Comparison of ENCODE assay signal across 27 cellular contexts in the genomic region with DNA sequence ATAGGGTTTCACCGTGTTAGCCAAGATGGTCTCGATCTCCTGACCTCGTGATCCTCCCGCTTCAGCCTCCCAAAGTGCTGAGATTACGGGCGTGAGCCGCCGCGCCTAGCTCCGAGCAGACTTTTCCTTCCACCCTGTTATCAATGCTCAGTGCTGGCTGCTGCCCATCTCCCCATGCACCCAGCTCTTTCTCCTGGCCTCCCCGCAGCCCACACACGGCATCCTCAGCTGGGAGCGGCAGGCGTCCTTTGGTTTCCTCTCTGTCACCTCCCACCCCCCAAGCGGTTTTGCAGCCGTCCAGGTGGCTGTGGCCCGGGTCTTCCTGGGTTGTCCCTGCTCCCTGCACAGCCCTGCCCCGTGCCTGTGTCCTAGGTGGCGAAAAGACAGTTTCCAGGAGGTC. TPM values are rescaled to one million over a fixed set of nuclear protein-coding genes. Genes with fewer than 3 reads are reported as not detected.
"Had no signal": no experiment of that assay in that cellular context is flagged by ENCODE, and none has a peak within 500 bp of the region (broad histone marks: within the 10 kb centered on the region; RNA-seq: fewer than 3 reads in every experiment).

No MANE protein-coding gene starts in this region.

- H3K4me1 ChIP-seq: Peyer's patch, SJSA1 had no signal

- H3K27ac ChIP-seq: brain microvascular endothelial cell, cardiac muscle cell, Peyer's patch, SJSA1 had no signal

- H3K27me3 ChIP-seq: brain microvascular endothelial cell, cardiac muscle cell, MG63, Peyer's patch, SJSA1 had no signal

- ATAC-seq: activated T-helper 17 cell treated with anti-CD3 and anti-CD28 coated beads, Interleukin-2, amount 50 U/mL, for 72 hours; SK-N-SH treated with all-trans-retinoic acid at 6 μM for 48 hours had no signal

- DNase-seq: activated B cell treated with CpG ODN at 0.5 μM for 24 hours; activated CD4-positive, alpha-beta memory T cell treated with anti-CD3 and anti-CD28 coated beads for 36 hours; activated CD4-positive, alpha-beta T cell treated with anti-CD3 and anti-CD28 coated beads for 1 hour; activated CD4-positive, alpha-beta T cell treated with anti-CD3 and anti-CD28 coated beads, Interleukin-2, amount 10 ng/mL, durations not matched to agents 7 days and 5 days; activated gamma-delta T cell; activated naive CD4-positive, alpha-beta T cell treated with anti-CD3 and anti-CD28 coated beads for 36 hours; activated T-cell treated with anti-CD3 and anti-CD28 coated beads for 4 hours; activated T-cell treated with anti-CD3 and anti-CD28 coated beads, Interleukin-2, amount 50 U/mL, for 48 hours; brain microvascular endothelial cell; MG63; MV-4-11; NCI-H1092 treated with DMSO at 0.1 percent for 48 hours; NCI-H1417 treated with DMSO at 0.1 percent for 48 hours; NCI-H1694; NCI-H2029; NCI-H345; NCI-H510A; NCI-H526 treated with DMSO at 0.1 percent for 48 hours; NCI-H82; NK-92 treated with Interleukin-12 subunit alpha and Interleukin-12 subunit beta, amount 100 ng/mL, for 24 hours; Peyer's patch; SHP77 had no signal

- H3K9me3 ChIP-seq: MG63, Peyer's patch, SJSA1 had no signal

- H3K4me3 ChIP-seq: cardiac muscle cell, MG63, Peyer's patch, SJSA1 had no signal

- H3K36me3 ChIP-seq: brain microvascular endothelial cell, cardiac muscle cell, MG63, Peyer's patch, SJSA1 had no signal

RNA-seq across cellular contexts. Expression of a gene that starts 52.0 kb away (rescaled TPM):
- total RNA-seq: activated B cell treated with CpG ODN at 0.5 μM for 24 hours; activated CD4-positive, alpha-beta memory T cell treated with anti-CD3 and anti-CD28 coated beads for 36 hours; activated CD4-positive, alpha-beta T cell treated with anti-CD3 and anti-CD28 coated beads, Interleukin-2, amount 10 ng/mL, durations not matched to agents 7 days and 5 days; activated CD8-positive, alpha-beta memory T cell treated with anti-CD3 and anti-CD28 coated beads for 36 hours; activated naive CD4-positive, alpha-beta T cell treated with anti-CD3 and anti-CD28 coated beads for 36 hours; activated T-helper 17 cell treated with anti-CD3 and anti-CD28 coated beads, Interleukin-2, amount 50 U/mL, for 72 hours; cardiac muscle cell; Peyer's patch; SJSA1 had no signal
- polyA plus RNA-seq: cardiac muscle cell had no signal
